Comparison of ENCODE assay signal across 9 cellular contexts in the genomic region with DNA sequence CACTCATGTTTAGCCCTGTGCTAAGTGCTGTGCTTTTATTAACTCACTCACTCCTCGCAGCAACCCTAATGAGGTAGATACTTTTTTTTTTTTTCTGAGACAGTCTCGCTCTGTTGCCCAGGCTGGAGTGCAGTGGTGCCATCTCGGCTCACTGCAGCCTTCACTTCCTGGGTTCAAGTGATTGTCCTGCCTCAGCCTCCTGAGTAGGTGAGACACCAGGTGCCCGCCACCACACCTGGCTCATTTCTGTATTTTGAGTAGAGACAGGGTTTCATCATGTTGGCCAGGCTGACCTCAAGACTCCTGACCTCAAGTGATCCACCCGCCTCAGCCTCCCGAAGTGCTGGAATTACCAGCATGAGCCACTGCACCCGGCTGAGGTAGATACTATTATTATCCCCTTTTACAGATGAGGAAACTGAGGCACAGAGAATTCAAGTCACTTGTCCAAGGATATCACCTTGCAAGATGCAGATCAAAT. TPM values are rescaled to one million over a fixed set of nuclear protein-coding genes. Genes with fewer than 3 reads are reported as not detected.
A peak's percentile ranks its signal among the peaks of the same experiment; 100 is the strongest.
DNase-seq lines count a peak whose midpoint lies in the region; ATAC-seq, FAIRE-seq and TF ChIP-seq lines count a peak whose summit lies in the region.
"Had no signal": no experiment of that assay in that cellular context is flagged by ENCODE, and none has a peak within 500 bp of the region (broad histone marks: within the 10 kb centered on the region; RNA-seq: fewer than 3 reads in every experiment).

No MANE protein-coding gene starts in this region.

- H3K4me3 ChIP-seq in DOHH2 (ENCODE audit: low read length) (peak overlapping the region; percentile 78), SJCRH30 (peak overlapping the region; percentile 73; the same call in 1 of the 2 replicates), fibroblast of pulmonary artery (replicated peaks; ENCODE audit: low read depth, low read length) (peak overlapping the region; percentile 95), retinal pigment epithelial cell (ENCODE audit: low read length) (peak overlapping the region; percentile 65)

- TF ChIP-seq CTCF in DOHH2 (IDR thresholded peaks at IDR 0.05; ENCODE audit: low read depth, low read length, poor library complexity, severe bottlenecking), result no peak
- TF ChIP-seq CTCF in fibroblast of pulmonary artery (IDR thresholded peaks at IDR 0.05; ENCODE audit: low read length, missing control alignments), result no peak
- TF ChIP-seq CTCF in retinal pigment epithelial cell (conservative IDR thresholded peaks at IDR 0.05; ENCODE audit: low read depth, low read length), result no peak

- DNase-seq in SJCRH30 (no peak), fibroblast of pulmonary artery (ENCODE audit: low read depth) (no peak), retinal pigment epithelial cell (ENCODE audit: low read depth) (no peak), SIG-M5 (lab: John Stamatoyannopoulos, UW) (no peak), urothelium cell line (ENCODE audit: low spot score) (no peak)
- DNase-seq in NK-92 treated with Interleukin-12 subunit alpha and Interleukin-12 subunit beta, amount 100 ng/mL, for 24 hours (lab: John Stamatoyannopoulos, UW), result no peak
- DNase-seq: NCI-H446 treated with DMSO at 0.1 percent for 48 hours had no signal

- no peaks in the 10 kb centered on the region for H3K9me2 ChIP-seq in DOHH2 (replicated peaks; ENCODE audit: control insufficient read depth, low read length)

- peak overlapping the region; percentile 97 for H3K4me2 ChIP-seq in DOHH2 (ENCODE audit: low read length)

- H3K9me3 ChIP-seq in DOHH2 (ENCODE audit: control insufficient read depth, insufficient read depth, low read length) (no peaks in the 10 kb centered on the region), SJCRH30 (replicated peaks) (no peaks in the 10 kb centered on the region)

- no peaks in the 10 kb centered on the region for H3K27me3 ChIP-seq in DOHH2 (ENCODE audit: control insufficient read depth, low read length)
- no peaks in the 10 kb centered on the region for H3K27me3 ChIP-seq in SJCRH30

- ATAC-seq in GM21381 (IDR thresholded peaks at IDR 0.05; ENCODE audit: unreplicated experiment), result no peak

- H3F3A ChIP-seq in DOHH2 (ENCODE audit: control insufficient read depth, insufficient read depth), result no peaks in the 10 kb centered on the region; the same call in 1 of the 2 replicates

- FAIRE-seq in urothelium cell line (lab: Jason Lieb, UNC), result no peak

- peaks cover 39% of the 10 kb centered on the region for H3K4me1 ChIP-seq in DOHH2 (ENCODE audit: control insufficient read depth, low read length)
- H3K4me1 ChIP-seq in SJCRH30, result peaks cover 9% of the 10 kb centered on the region

- H3K36me3 ChIP-seq in DOHH2 (ENCODE audit: control insufficient read depth, low read length), result no peaks in the 10 kb centered on the region
- no peaks in the 10 kb centered on the region; the same call in 1 of the 2 replicates for H3K36me3 ChIP-seq in SJCRH30

- peaks cover 35% of the 10 kb centered on the region for H3K79me2 ChIP-seq in DOHH2 (ENCODE audit: control insufficient read depth, low read length)

- no peaks in the 10 kb centered on the region for H4K20me1 ChIP-seq in DOHH2 (ENCODE audit: control insufficient read depth, insufficient read depth, low read depth, low read length)

- H3K27ac ChIP-seq in DOHH2 (ENCODE audit: low read depth, low read length), result no peak overlapping the region
- no peak overlapping the region for H3K27ac ChIP-seq in SJCRH30

RNA-seq across cellular contexts. Expression of gene ITPKC, which starts 2.5 kb away (rescaled TPM):
- total RNA-seq in SJCRH30 (2014; rRNA removed; shearing (Covaris generic)), result 7.2 and 7.3 TPM in 2 replicates

RNA-seq across cellular contexts. Expression of gene COQ8B, which starts 2.8 kb away (rescaled TPM):
- total RNA-seq in SJCRH30 (2014; rRNA removed; shearing (Covaris generic)), result 22.0 and 23.9 TPM in 2 replicates

RNA-seq across cellular contexts. Expression of gene NUMBL, which starts 29.0 kb away (rescaled TPM):
- 23.0 and 26.8 TPM in 2 replicates for total RNA-seq in SJCRH30 (2014; rRNA removed; shearing (Covaris generic))

RNA-seq across cellular contexts. Expression of gene ACTMAP, which starts 30.8 kb away (rescaled TPM):
- total RNA-seq in SJCRH30 (2014; rRNA removed; shearing (Covaris generic)), result 5.0 and 5.4 TPM in 2 replicates

RNA-seq across cellular contexts. Expression of gene SNRPA, which starts 31.5 kb away (rescaled TPM):
- total RNA-seq in SJCRH30 (2014; rRNA removed; shearing (Covaris generic)), result 181 and 208 TPM in 2 replicates
